1 cellular context compared by ENCODE assay signal in the genomic region with DNA sequence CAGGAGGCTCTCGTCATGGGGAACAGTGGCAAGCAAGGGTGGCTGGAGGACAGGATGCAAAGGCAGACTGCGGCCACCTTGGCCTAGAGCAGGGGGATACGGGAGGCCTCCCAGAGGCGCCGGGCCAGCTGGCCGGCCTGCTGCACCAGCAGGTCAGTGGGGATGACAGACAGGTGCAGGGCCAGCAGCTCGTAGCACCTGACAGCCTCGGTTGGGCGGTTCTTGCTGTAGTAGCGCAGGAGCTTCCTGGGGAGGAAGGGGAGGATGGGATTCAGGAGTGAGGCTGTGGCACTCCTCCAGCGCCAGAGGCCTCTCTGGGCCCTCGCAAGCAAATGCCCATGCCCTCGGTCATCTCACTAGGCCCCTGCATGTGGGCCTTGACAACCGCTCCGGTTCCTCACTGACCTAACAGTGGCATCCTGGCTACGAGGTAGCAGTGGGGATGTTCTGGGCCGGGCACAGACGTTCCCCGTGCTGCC.
A peak's percentile ranks its signal among the peaks of the same experiment; 100 is the strongest.
TF ChIP-seq lines count a peak whose summit lies in the region.

No MANE protein-coding gene starts in this region.

TF ChIP-seq in K562, 482 proteins besides CTCF, POLR2A, EP300 and RAD21:
- TF ChIP-seq POLR2G (IDR thresholded peaks at IDR 0.05; ENCODE audit: low read depth, low read length), result 0 out of 2 replicates have a peak, but pooled peaks have one; percentile 11
- TF ChIP-seq MAFK (IDR thresholded peaks at IDR 0.05; ENCODE audit: low read length), result no peak
